8 cellular contexts compared by ENCODE assay signal in genomic region chr2:24971550-24972314, GRCh38. TPM values are rescaled to one million over a fixed set of nuclear protein-coding genes. Genes with fewer than 3 reads are reported as not detected.
DNase-seq lines count a peak whose midpoint lies in the region; ATAC-seq and TF ChIP-seq lines count a peak whose summit lies in the region.

Gene DNAJC27, minus strand, starts transcription at chr2:24971955. Its CDS starts 51 bp downstream, at chr2:24971904.

- peaks cover 14% of the 10 kb centered on the region for H3K4me1 ChIP-seq in PC-3 (ENCODE audit: insufficient read depth, low read length)
- H3K4me1 ChIP-seq in mucosa of rectum (ENCODE audit: control insufficient read depth in 2 of 2, insufficient read depth in 2 of 2, low read length in 2 of 2), result no peaks in the 10 kb centered on the region

- H3K27ac ChIP-seq in PC-3 (ENCODE audit: low read length), result peak within 1 kb of the TSS; percentile 82
- H3K27ac ChIP-seq in mucosa of rectum (ENCODE audit: low read depth in 2 of 2, low read length in 2 of 2), result peak within 1 kb of the TSS; percentile 98 to 99

- intact Hi-C loops in PC-3 (cut with micrococcal nuclease), result loop anchor here (5.0 kb wide), 1 partner anchor 139 kb away; no protein-coding TSS in a partner anchor

- no peaks in the 10 kb centered on the region for H3K9me3 Mint-ChIP-seq in activated T-cell treated with anti-CD3 and anti-CD28 coated beads, Interleukin-2, amount 50 U/mL, for 24 hours

- H3K9me2 ChIP-seq in PC-3 (replicated peaks; ENCODE audit: low read length), result no peaks in the 10 kb centered on the region

- H3K27me3 ChIP-seq in PC-3 (ENCODE audit: low read length), result no peaks in the 10 kb centered on the region
- H3K27me3 ChIP-seq in mucosa of rectum (ENCODE audit: control insufficient read depth in 2 of 2, insufficient read depth in 2 of 2, low read length in 2 of 2), result no peaks in the 10 kb centered on the region

- CTCF ChIA-PET in PC-3 (lab: Charles Lee), result interaction anchor here (0.5 kb wide), 1 partner anchor 157 kb away, joined by 4 read pairs; no protein-coding TSS in a partner anchor

- ATAC-seq in GM21717 (IDR thresholded peaks at IDR 0.05; ENCODE audit: unreplicated experiment) (peak; percentile 93), PC-3 (peak; percentile 92)

- H3K27me3 Mint-ChIP-seq in activated T-cell treated with anti-CD3 and anti-CD28 coated beads, Interleukin-2, amount 50 U/mL, for 24 hours, result no peaks in the 10 kb centered on the region

- H3K4me3 ChIP-seq in Jurkat, Clone E6-1 (ENCODE audit: low read length), result peak within 1 kb of the TSS; percentile 91
- peak within 1 kb of the TSS; percentile 97 for H3K4me3 ChIP-seq in PC-3 (ENCODE audit: low read length)
- H3K4me3 ChIP-seq in mucosa of rectum (ENCODE audit: low read length in 2 of 2), result peak within 1 kb of the TSS; percentile 94 to 98

- peak; percentile 98 for TF ChIP-seq POLR2A in erythroblast (IDR thresholded peaks at IDR 0.05; ENCODE audit: low read length)

- H3F3A ChIP-seq in PC-3 (ENCODE audit: low read length, unreplicated experiment), result no peaks in the 10 kb centered on the region

- BruUV-seq in PC-3 (replicated peaks; lab: Mats Ljungman, UMichigan), result no TSS peak

- peaks cover 27% of the 10 kb centered on the region for H3K36me3 Mint-ChIP-seq in activated T-cell treated with anti-CD3 and anti-CD28 coated beads, Interleukin-2, amount 50 U/mL, for 24 hours (ENCODE audit: low read depth)

- H2AFZ ChIP-seq in PC-3 (ENCODE audit: low read length), result peak within 1 kb of the TSS; percentile 100

- H3K9ac ChIP-seq in PC-3 (ENCODE audit: low read length) (peak within 1 kb of the TSS; percentile 99), mucosa of rectum (ENCODE audit: low read depth in 1 of 2, low read length in 2 of 2) (peak within 1 kb of the TSS; percentile 97 to 100)

- peak within 1 kb of the TSS; percentile 97 for H3K4me2 ChIP-seq in PC-3 (ENCODE audit: low read length)

- H3K4me1 Mint-ChIP-seq in activated T-cell treated with anti-CD3 and anti-CD28 coated beads, Interleukin-2, amount 50 U/mL, for 24 hours (ENCODE audit: low read depth), result peaks cover 24% of the 10 kb centered on the region

- no peaks in the 10 kb centered on the region for H4K20me1 ChIP-seq in PC-3 (ENCODE audit: low read length)

- H3K79me2 ChIP-seq in PC-3 (ENCODE audit: low read length), result peaks cover 38% of the 10 kb centered on the region

- H3K9me3 ChIP-seq in PC-3 (ENCODE audit: low read length) (no peaks in the 10 kb centered on the region), mucosa of rectum (ENCODE audit: control insufficient read depth in 2 of 2, low read length in 2 of 2) (no peaks in the 10 kb centered on the region)

- POLR2A ChIA-PET in PC-3 (lab: Charles Lee; ENCODE audit: unreplicated experiment), result no interaction called here

- peak within 1 kb of the TSS; percentile 95 for H3K4me3 Mint-ChIP-seq in activated T-cell treated with anti-CD3 and anti-CD28 coated beads, Interleukin-2, amount 50 U/mL, for 24 hours

- no peak for TF ChIP-seq CTCF in PC-3 (conservative IDR thresholded peaks at IDR 0.05; ENCODE audit: low read depth, low read length)

- H3K27ac Mint-ChIP-seq in activated T-cell treated with anti-CD3 and anti-CD28 coated beads, Interleukin-2, amount 50 U/mL, for 24 hours, result peak within 1 kb of the TSS; percentile 100

- H3K36me3 ChIP-seq in PC-3 (ENCODE audit: low read depth, low read length), result peaks cover 5% of the 10 kb centered on the region; the same call in 1 of the 2 replicates
- H3K36me3 ChIP-seq in mucosa of rectum (ENCODE audit: control insufficient read depth in 2 of 2, insufficient read depth in 2 of 2, low read length in 2 of 2), result no peaks in the 10 kb centered on the region

- DNase-seq in DMS53 (lab: John Stamatoyannopoulos, UW) (peak; percentile 98), PC-3 (peak; percentile 98), erythroblast (lab: John Stamatoyannopoulos, UW) (peak; percentile 99)
- peak; percentile 97 for DNase-seq in Jurkat, Clone E6-1 (ENCODE audit: low read depth, low spot score)
- peak; percentile 99 for DNase-seq in activated T-cell treated with anti-CD3 and anti-CD28 coated beads, Interleukin-2, amount 50 U/mL, for 24 hours
- peak; percentile 94 to 95 for DNase-seq in stimulated activated CD8-positive, alpha-beta memory T cell treated with anti-CD3 and anti-CD28 coated beads, Interleukin-4, amount 100 ng/mL, for 4 hours (ENCODE audit: low read depth in 2 of 2, low spot score in 1 of 2)

RNA-seq across cellular contexts. Expression of gene DNAJC27, which starts in this region (rescaled TPM):
- polyA plus RNA-seq in Jurkat, Clone E6-1 (2012; ENCODE audit: insufficient read depth, insufficient read length), result 4.0 TPM
- 2.0 and 3.1 TPM in 2 replicates for total RNA-seq in PC-3 (2014; rRNA removed)

Comparison
In these comparisons a context has a peak if more than half of its experiments do, and no peak if none do; other contexts are left out.
1. Peak in every context shown above with its lines: DNase-seq, ATAC-seq, H3K4me3 ChIP-seq and H3K27ac ChIP-seq.